ENCODE assay signal across 8 cellular contexts in genomic region chr5:111513175-111513520, GRCh38. TPM values are rescaled to one million over a fixed set of nuclear protein-coding genes. Genes with fewer than 3 reads are reported as not detected.
DNase-seq lines count a peak whose midpoint lies in the region; ATAC-seq, FAIRE-seq and TF ChIP-seq lines count a peak whose summit lies in the region.

No MANE protein-coding gene starts in this region.

- H3K27ac ChIP-seq in AG04450 (ENCODE audit: low read depth, low read length) (peak overlapping the region; percentile 87), HUES6 (ENCODE audit: low read depth, low read length) (peak overlapping the region; percentile 74; the same call in 1 of the 2 replicates), muscle layer of colon (ENCODE audit: low read depth, low read length) (peak overlapping the region; percentile 41)

- CTCF ChIA-PET in AG04450 (lab: Charles Lee): interaction anchor here (0.8 to 6.2 kb wide), 2 partner anchors 18 to 37 kb away, joined by 3 to 61 read pairs; no protein-coding TSS in a partner anchor
- CTCF ChIA-PET in GM10248 (lab: Yijun Ruan, JAX): interaction anchor here (1.4 to 2.1 kb wide), 3 partner anchors 19 to 354 kb away, joined by 5 to 7 read pairs (median 6); no protein-coding TSS in a partner anchor

- H3K4me3 ChIP-seq in AG04450 (ENCODE audit: low read depth, low read length) (peak overlapping the region; percentile 97), HUES6 (ENCODE audit: low read depth, low read length) (peak overlapping the region; percentile 94), bronchial epithelial cell (ENCODE audit: low read depth, low read length) (peak overlapping the region; percentile 72), muscle layer of colon (ENCODE audit: low read depth in 1 of 2, low read length in 2 of 2) (peak overlapping the region; percentile 64 to 75)

- FAIRE-seq in bronchial epithelial cell (lab: Jason Lieb, UNC): no peak

- DNase-seq in AG04450 (ENCODE audit: low read depth, low spot score) (no peak), bronchial epithelial cell (ENCODE audit: low read depth) (no peak), NCI-H2029 (lab: John Stamatoyannopoulos, UW) (no peak), GM10248 (ENCODE audit: extremely low spot score) (no peak)

- H3K9me3 ChIP-seq in AG04450 (ENCODE audit: control insufficient read depth, insufficient read depth, low read length): peaks cover 4% of the 10 kb centered on the region; the same call in 1 of the 2 replicates
- no peaks in the 10 kb centered on the region for H3K9me3 ChIP-seq in HUES6 (ENCODE audit: control insufficient read depth, insufficient read depth, low read depth, low read length)
- no peaks in the 10 kb centered on the region for H3K9me3 ChIP-seq in muscle layer of colon (ENCODE audit: low read length)

- peaks cover 27% of the 10 kb centered on the region for H3K4me1 ChIP-seq in HUES6 (ENCODE audit: control insufficient read depth, insufficient read depth, low read length)
- peaks cover 5% of the 10 kb centered on the region for H3K4me1 ChIP-seq in muscle layer of colon (ENCODE audit: insufficient read depth, low read length)

- H3K27me3 ChIP-seq in AG04450 (ENCODE audit: control insufficient read depth, insufficient read depth, low read length) (no peaks in the 10 kb centered on the region), HUES6 (ENCODE audit: control insufficient read depth, insufficient read depth, low read length) (no peaks in the 10 kb centered on the region), bronchial epithelial cell (ENCODE audit: control insufficient read depth, insufficient read depth, low read length) (no peaks in the 10 kb centered on the region), muscle layer of colon (ENCODE audit: control insufficient read depth in 1 of 2, insufficient read depth in 2 of 2, low read length in 2 of 2) (no peaks in the 10 kb centered on the region)

- H3K9ac ChIP-seq in HUES6 (ENCODE audit: low read length): peak overlapping the region; percentile 81
- H3K9ac ChIP-seq in muscle layer of colon (ENCODE audit: low read length): no peak overlapping the region

- ATAC-seq in HG02678 (IDR thresholded peaks at IDR 0.05; ENCODE audit: unreplicated experiment) (no peak), esophagus mucosa (no peak)

- TF ChIP-seq CTCF in AG04450 (IDR thresholded peaks at IDR 0.05; ENCODE audit: low read depth, low read length) (no peak), bronchial epithelial cell (IDR thresholded peaks at IDR 0.05; ENCODE audit: insufficient read depth, low read length, severe bottlenecking) (no peak), GM10248 (IDR thresholded peaks at IDR 0.05; ENCODE audit: control extremely low read depth, extremely low read depth, low read depth, missing control alignments) (no peak)

- POLR2A ChIA-PET in AG04450 (lab: Yijun Ruan, JAX): interaction anchor here (0.8 kb wide), 1 partner anchor 37 kb away, joined by 4 read pairs; no protein-coding TSS in a partner anchor
- POLR2A ChIA-PET in GM10248 (lab: Yijun Ruan, JAX): no interaction called here

- H3K36me3 ChIP-seq in HUES6 (ENCODE audit: control insufficient read depth, insufficient read depth, low read length) (no peaks in the 10 kb centered on the region), bronchial epithelial cell (ENCODE audit: control insufficient read depth, insufficient read depth, low read length) (no peaks in the 10 kb centered on the region), muscle layer of colon (ENCODE audit: insufficient read depth, low read length) (no peaks in the 10 kb centered on the region)

RNA-seq across cellular contexts. Expression of gene STARD4, which starts 0.8 kb away (rescaled TPM):
- 20.1 and 24.3 TPM in 2 replicates for polyA plus RNA-seq in AG04450 (2011; rRNA removed)
- 16.3 and 18.5 TPM in 2 replicates for polyA minus RNA-seq in AG04450 (2011; rRNA and poly(A)+ RNA removed)
- 53.4 and 91.4 TPM in 2 replicates for total RNA-seq in bronchial epithelial cell
- total RNA-seq in esophagus mucosa: 18.4 TPM
